In genomic region chr17:50560185-50560824, GRCh38 we compare ENCODE assay signal across 9 cellular contexts. TPM values are rescaled to one million over a fixed set of nuclear protein-coding genes. Genes with fewer than 3 reads are reported as not detected.
A peak's percentile ranks its signal among the peaks of the same experiment; 100 is the strongest.
DNase-seq lines count a peak whose midpoint lies in the region; ATAC-seq, FAIRE-seq and TF ChIP-seq lines count a peak whose summit lies in the region.
"Had no signal": no experiment of that assay in that cellular context is flagged by ENCODE, and none has a peak within 500 bp of the region (broad histone marks: within the 10 kb centered on the region; RNA-seq: fewer than 3 reads in every experiment).

CACNA1G (plus strand) TSS chr17:50560715; CDS start chr17:50561460, 745 bp downstream.

- FAIRE-seq in H1 (lab: Jason Lieb, UNC) = peak; percentile 28
- FAIRE-seq: TTC549 had no signal

- peak within 1 kb of the TSS; percentile 89 for H4K8ac ChIP-seq in H1 (ENCODE audit: extremely low read depth, insufficient read depth, low read length)

- H3K4me2 ChIP-seq in H1 (ENCODE audit: insufficient read depth in 1 of 2, low read depth in 2 of 2, low read length in 2 of 2) = peak within 1 kb of the TSS; percentile 75 to 91

- 1% methylated on average over 17 of the region's 56 CpGs; no CpG with 5 or more reads in 1 of the 2 experiments for WGBS in H1 (ENCODE audit: extremely low coverage in 1 of 2, insufficient coverage in 1 of 2, insufficient read length in 1 of 2, insufficient replicate concordance in 2 of 2, low coverage in 1 of 2, low lambda C conversion rate in 2 of 2, missing lambda C conversion rate in 1 of 2), 2 experiments

- POLR2A ChIA-PET in H1 (lab: Charles Lee; ENCODE audit: partially characterized antibody) = interaction anchor here (0.6 to 1.9 kb wide), 7 partner anchors 10 to 112 kb away, joined by 3 to 7 read pairs (median 5); partner anchors contain the start of gene SPATA20

- H3K9me3 Mint-ChIP-seq in mesothelial cell of epicardium = no peaks in the 10 kb centered on the region

- peak within 1 kb of the TSS; percentile 83 for H3K18ac ChIP-seq in H1 (ENCODE audit: extremely low read depth, low read length)

- H3K27ac Mint-ChIP-seq in mesothelial cell of epicardium = peak within 1 kb of the TSS; percentile 69

- peaks cover 25 to 71% (median 63%) of the 10 kb centered on the region in 4 experiments for H3K27me3 ChIP-seq in H1 (replicated peaks in 1 of 4; ENCODE audit: control insufficient read depth in 3 of 4, extremely low read depth in 1 of 4, insufficient read depth in 3 of 4, low read length in 3 of 4)

- no peaks in the 10 kb centered on the region for H3K79me1 ChIP-seq in H1 (ENCODE audit: low read depth, low read length)

- no peak within 1 kb of the TSS for H3K23ac ChIP-seq in H1 (ENCODE audit: insufficient read length)

- H2BK20ac ChIP-seq in H1 (ENCODE audit: low read length) = no peak within 1 kb of the TSS

- no peaks in the 10 kb centered on the region for H3K9me3 ChIP-seq in H1 (ENCODE audit: insufficient read depth in 2 of 2, low read depth in 1 of 2, low read length in 1 of 2)

- TF ChIP-seq RAD21 in H1 (IDR thresholded peaks at IDR 0.05 in 1 of 2, conservative IDR thresholded peaks at IDR 0.05 in 1 of 2; ENCODE audit: low read depth in 2 of 2, low read length in 2 of 2) = no peak

- no peak within 1 kb of the TSS for H3K14ac ChIP-seq in H1 (ENCODE audit: insufficient read length)

- 0 out of 2 replicates have a peak within 1 kb of the TSS, but pooled peaks have one; percentile 34 for H2AFZ ChIP-seq in H1 (ENCODE audit: low read length)

- no peak for TF ChIP-seq EP300 in H1 (IDR thresholded peaks at IDR 0.05; ENCODE audit: borderline replicate concordance in 1 of 2, low read depth in 2 of 2, low read length in 2 of 2)

- H3K4me3 Mint-ChIP-seq in mesothelial cell of epicardium = peak within 1 kb of the TSS; percentile 73

- H3K36me3 ChIP-seq in H1 (ENCODE audit: control insufficient read depth in 2 of 4, insufficient read depth in 4 of 4, low read length in 3 of 4) = no peaks in the 10 kb centered on the region

- H3K79me2 ChIP-seq in H1 (ENCODE audit: control insufficient read depth in 1 of 2, insufficient read depth in 2 of 2, low read length in 2 of 2) = no peaks in the 10 kb centered on the region

- H3K4me1 ChIP-seq in H1 (replicated peaks in 1 of 4; ENCODE audit: control insufficient read depth in 3 of 4, insufficient read depth in 4 of 4, low read length in 3 of 4) = peaks cover 0 to 33% (median 19%) of the 10 kb centered on the region in 4 experiments; a peak in 6 of 7 replicates

- peaks cover 71% of the 10 kb centered on the region for H3K27me3 Mint-ChIP-seq in mesothelial cell of epicardium (ENCODE audit: low read depth)

- H2BK15ac ChIP-seq in H1 (ENCODE audit: low read length) = no peak within 1 kb of the TSS; the same call in 1 of the 2 replicates

- peaks cover 33% of the 10 kb centered on the region for H3K4me1 Mint-ChIP-seq in mesothelial cell of epicardium

- DNase-seq in CD1c-positive myeloid dendritic cell (ENCODE audit: extremely low spot score) (peak; percentile 88), NCI-H774 (lab: John Stamatoyannopoulos, UW) (peak; percentile 84), H1 (ENCODE audit: low read depth in 1 of 2, low spot score in 2 of 2) (peak; percentile 90 to 99), mesothelial cell of epicardium (ENCODE audit: low spot score in 2 of 2, unreplicated experiment in 2 of 2) (peak; percentile 90 to 95)
- peak; percentile 92 for DNase-seq in activated CD8-positive, alpha-beta memory T cell treated with anti-CD3 and anti-CD28 coated beads for 24 hours
- DNase-seq in stimulated activated CD8-positive, alpha-beta memory T cell treated with anti-CD3 and anti-CD28 coated beads, Interleukin-12 subunit alpha, Interleukin-12 subunit beta, amount 100 ng/mL, for 4 hours (ENCODE audit: low read depth) = peak; percentile 71

- CTCF ChIA-PET in H1 (lab: Charles Lee; ENCODE audit: partially characterized antibody) = interaction anchor here (0.7 to 7.2 kb wide), 13 partner anchors 9 to 137 kb away, joined by 3 to 89 read pairs (median 4); no protein-coding TSS in a partner anchor

- peak within 1 kb of the TSS; percentile 42 for H3K56ac ChIP-seq in H1 (replicated peaks; ENCODE audit: insufficient read length, low read depth, low read length)

- H3K36me3 Mint-ChIP-seq in mesothelial cell of epicardium = peaks cover 2% of the 10 kb centered on the region

- no peak within 1 kb of the TSS for H4K91ac ChIP-seq in H1 (replicated peaks; ENCODE audit: insufficient read length, low read length)

- peak in 1 of 2 experiments; percentile 48; a peak in 1 of 3 replicates for TF ChIP-seq POLR2A in H1 (IDR thresholded peaks at IDR 0.05; ENCODE audit: control extremely low read depth in 1 of 2, low read depth in 2 of 2, low read length in 2 of 2)

- TF ChIP-seq CTCF in H1 (IDR thresholded peaks at IDR 0.05; ENCODE audit: control extremely low read depth in 1 of 3, insufficient read depth in 1 of 3, low read depth in 1 of 3, low read length in 3 of 3) (no peak), mesothelial cell of epicardium (IDR thresholded peaks at IDR 0.05; ENCODE audit: unreplicated experiment) (no peak)

- no peak within 1 kb of the TSS; the same call in 1 of the 2 replicates for H2BK5ac ChIP-seq in H1 (ENCODE audit: low read depth, low read length)

- peaks cover 4 to 7% of the 10 kb centered on the region in 2 experiments for H4K20me1 ChIP-seq in H1 (replicated peaks in 1 of 2; ENCODE audit: control insufficient read depth in 1 of 2, insufficient read depth in 2 of 2, low read length in 2 of 2)

- H3K27ac ChIP-seq in H1 (ENCODE audit: low read depth, low read length) = no peak within 1 kb of the TSS

- H3K23me2 ChIP-seq in H1 (ENCODE audit: low read depth, low read length) = peaks cover 17% of the 10 kb centered on the region; the same call in 1 of the 2 replicates

- peak within 1 kb of the TSS; percentile 44; the same call in 1 of the 2 replicates for H2BK12ac ChIP-seq in H1 (ENCODE audit: low read depth, low read length)

- H2BK120ac ChIP-seq in H1 (replicated peaks; ENCODE audit: low read depth, low read length) = no peak within 1 kb of the TSS

- H3K4me3 ChIP-seq in H1 (ENCODE audit: extremely low read depth in 1 of 4, insufficient read depth in 2 of 4, low read depth in 3 of 4, low read length in 4 of 4) = peak within 1 kb of the TSS; percentile 35 to 63 (median 51)

- H3K4ac ChIP-seq in H1 (replicated peaks; ENCODE audit: insufficient read length, low read depth, low read length) = peak within 1 kb of the TSS; percentile 2

- no peak within 1 kb of the TSS; a peak in 1 of 7 replicates for H3K9ac ChIP-seq in H1 (replicated peaks in 1 of 4; ENCODE audit: extremely low read depth in 1 of 4, low read depth in 3 of 4, low read length in 3 of 4)

- no peak within 1 kb of the TSS for H2AK5ac ChIP-seq in H1 (ENCODE audit: low read depth, low read length)

- ATAC-seq in GM19395 (IDR thresholded peaks at IDR 0.05; ENCODE audit: unreplicated experiment) (peak; percentile 94), HG03460 (IDR thresholded peaks at IDR 0.05; ENCODE audit: unreplicated experiment) (peak; percentile 93)

- no peak within 1 kb of the TSS for H4K5ac ChIP-seq in H1 (ENCODE audit: insufficient read length, low read depth, low read length)

TF ChIP-seq in H1, 55 proteins besides CTCF, POLR2A, EP300 and RAD21 (continues in another document):
- 0 out of 4 replicates have a peak, but pooled peaks of 1 of the 2 experiments have one; percentile 46 for TF ChIP-seq HDAC2 (IDR thresholded peaks at IDR 0.05; ENCODE audit: borderline replicate concordance in 1 of 2, low read depth in 2 of 2, low read length in 2 of 2)
- TF ChIP-seq, protein P1, sequence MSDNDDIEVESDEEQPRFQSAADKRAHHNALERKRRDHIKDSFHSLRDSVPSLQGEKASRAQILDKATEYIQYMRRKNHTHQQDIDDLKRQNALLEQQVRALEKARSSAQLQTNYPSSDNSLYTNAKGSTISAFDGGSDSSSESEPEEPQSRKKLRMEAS (IDR thresholded peaks at IDR 0.05) = no peak
- 0 out of 2 replicates have a peak, but pooled peaks have one; percentile 25 for TF ChIP-seq TEAD4 (IDR thresholded peaks at IDR 0.05; ENCODE audit: low read depth, low read length)
- TF ChIP-seq POU5F1 (IDR thresholded peaks at IDR 0.05; ENCODE audit: low read depth, low read length) = no peak
- TF ChIP-seq, protein P2, sequence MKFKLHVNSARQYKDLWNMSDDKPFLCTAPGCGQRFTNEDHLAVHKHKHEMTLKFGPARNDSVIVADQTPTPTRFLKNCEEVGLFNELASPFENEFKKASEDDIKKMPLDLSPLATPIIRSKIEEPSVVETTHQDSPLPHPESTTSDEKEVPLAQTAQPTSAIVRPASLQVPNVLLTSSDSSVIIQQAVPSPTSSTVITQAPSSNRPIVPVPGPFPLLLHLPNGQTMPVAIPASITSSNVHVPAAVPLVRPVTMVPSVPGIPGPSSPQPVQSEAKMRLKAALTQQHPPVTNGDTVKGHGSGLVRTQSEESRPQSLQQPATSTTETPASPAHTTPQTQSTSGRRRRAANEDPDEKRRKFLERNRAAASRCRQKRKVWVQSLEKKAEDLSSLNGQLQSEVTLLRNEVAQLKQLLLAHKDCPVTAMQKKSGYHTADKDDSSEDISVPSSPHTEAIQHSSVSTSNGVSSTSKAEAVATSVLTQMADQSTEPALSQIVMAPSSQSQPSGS (IDR thresholded peaks at IDR 0.05; ENCODE audit: low read length) = 0 out of 2 replicates have a peak, but pooled peaks have one; percentile 53
- peak; percentile 48 for TF ChIP-seq KDM4A (IDR thresholded peaks at IDR 0.05; ENCODE audit: low read depth, low read length, severe bottlenecking)
- TF ChIP-seq KDM5A (IDR thresholded peaks at IDR 0.05; ENCODE audit: low read length) = no peak
- no peak for TF ChIP-seq MAFK (IDR thresholded peaks at IDR 0.05; ENCODE audit: low read depth, low read length)
- peak; percentile 27; the same call in 1 of the 2 replicates for TF ChIP-seq TBP (IDR thresholded peaks at IDR 0.05; ENCODE audit: low read depth, low read length)
- peak; percentile 62 for TF ChIP-seq PHF8 (conservative IDR thresholded peaks at IDR 0.05; ENCODE audit: low read depth, low read length)
- peak; percentile 67; the same call in 1 of the 2 replicates for TF ChIP-seq KDM1A (IDR thresholded peaks at IDR 0.05; ENCODE audit: borderline replicate concordance, low read length)
- peak; percentile 85; the same call in 1 of the 2 replicates for TF ChIP-seq SP1 (IDR thresholded peaks at IDR 0.05; ENCODE audit: low read depth, low read length)
- peak; percentile 51; the same call in 1 of the 2 replicates for TF ChIP-seq SP2 (IDR thresholded peaks at IDR 0.05; ENCODE audit: low read length)

RNA-seq across cellular contexts. Expression of gene CACNA1G, which starts in this region (rescaled TPM):
- 4.8 and 4.9 TPM in 2 replicates for total RNA-seq in H1 (2021; fragmentation: NEBNext Ultra II Directional; extraction: Animal tissue kit (Norgen Biotek cat#: 25700))
- 2.9 and 4.8 TPM in 2 replicates for polyA plus RNA-seq in H1 (2011; rRNA removed)
- polyA plus RNA-seq in H1 (2011; cell fraction: cytosol; rRNA removed) = 3.4 TPM
- 10.8 TPM for polyA plus RNA-seq in H1 (2011; cell fraction: nucleus; rRNA removed)
- polyA plus RNA-seq in H1 (2012, experiment 1 of 2) = 4.0 to 4.7 TPM (median 4.5 TPM) in 4 replicates
- polyA plus RNA-seq in H1 (2012, experiment 2 of 2) = 4.1 TPM
- polyA plus RNA-seq in H1 (2013, experiment 1 of 2) = 2.5 TPM
- polyA plus RNA-seq in H1 (2013, experiment 2 of 2) = 2.6 TPM
- 5.9 and 6.1 TPM in 2 replicates for polyA minus RNA-seq in H1 (2011; rRNA and poly(A)+ RNA removed)
- polyA minus RNA-seq in H1 (2011; cell fraction: cytosol; rRNA and poly(A)+ RNA removed) = 3.8 TPM
- polyA minus RNA-seq in H1 (2011; cell fraction: nucleus; rRNA and poly(A)+ RNA removed) = 7.7 TPM
- total RNA-seq in mesothelial cell of epicardium = 26.1 to 29.0 TPM (median 26.9 TPM) in 3 replicates
